In genomic region chr1:1153215-1153614, GRCh38 we compare ENCODE assay signal across 7 cellular contexts. TPM values are rescaled to one million over a fixed set of nuclear protein-coding genes. Genes with fewer than 3 reads are reported as not detected.
"Had no signal": no experiment of that assay in that cellular context is flagged by ENCODE, and none has a peak within 500 bp of the region (broad histone marks: within the 10 kb centered on the region; RNA-seq: fewer than 3 reads in every experiment).

No MANE protein-coding gene starts in this region.

RNA-seq across cellular contexts. Expression of gene TTLL10, which starts 20.5 kb away (rescaled TPM):
- total RNA-seq: activated CD4-positive, alpha-beta memory T cell treated with anti-CD3 and anti-CD28 coated beads for 36 hours; activated T-cell treated with anti-CD3 and anti-CD28 coated beads, Interleukin-2, amount 50 U/mL, for 4 hours; kidney epithelial cell; lung microvascular endothelial cell; myocyte; smooth muscle cell had no signal

RNA-seq across cellular contexts. Expression of gene TNFRSF18, which starts 53.2 kb away (rescaled TPM):
- total RNA-seq: gastrocnemius medialis, myocyte had no signal
